1 cellular context compared by ENCODE assay signal in genomic region chr1:105636052-105636451, GRCh38.
TF ChIP-seq lines count a peak whose summit lies in the region.

No MANE protein-coding gene starts in this region.

TF ChIP-seq in GM23338, 12 proteins besides CTCF, POLR2A, EP300 and RAD21 (continued from another document):
- TF ChIP-seq REST (IDR thresholded peaks at IDR 0.05; ENCODE audit: unreplicated experiment): no peak
- TF ChIP-seq NANOG (IDR thresholded peaks at IDR 0.05; ENCODE audit: borderline replicate concordance): no peak
- TF ChIP-seq EZH2phosphoT487 (IDR thresholded peaks at IDR 0.05; ENCODE audit: unreplicated experiment): no peak
- no peak for TF ChIP-seq ETS1 (IDR thresholded peaks at IDR 0.05)
TF ChIP-seq in GM23338: peak in this region for 0.
